10 cellular contexts compared by ENCODE assay signal in the genomic region with DNA sequence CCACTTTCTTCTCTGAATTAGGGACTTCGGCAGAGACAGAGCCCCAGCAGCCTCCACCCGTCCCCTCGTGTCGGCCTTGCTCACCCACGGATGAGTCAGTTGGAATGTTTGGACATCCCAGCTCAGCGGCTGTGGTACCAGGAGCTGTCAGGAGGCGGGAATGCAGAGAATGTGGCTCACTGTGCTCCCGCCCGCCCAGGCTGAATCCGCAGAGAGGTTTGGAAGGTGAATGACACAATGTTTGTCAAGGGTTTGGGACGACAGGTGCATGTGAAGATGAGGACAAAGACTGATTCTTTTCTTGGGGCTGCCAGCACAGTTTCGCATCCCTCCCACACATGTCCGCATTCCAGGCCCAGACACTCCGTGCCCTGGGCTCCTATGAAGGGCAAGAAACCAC. TPM values are rescaled to one million over a fixed set of nuclear protein-coding genes. Genes with fewer than 3 reads are reported as not detected.
DNase-seq lines count a peak whose midpoint lies in the region; ATAC-seq and TF ChIP-seq lines count a peak whose summit lies in the region.
"Had no signal": no experiment of that assay in that cellular context is flagged by ENCODE, and none has a peak within 500 bp of the region (broad histone marks: within the 10 kb centered on the region; RNA-seq: fewer than 3 reads in every experiment).

No MANE protein-coding gene starts in this region.

- no peaks in the 10 kb centered on the region for H3K27me3 Mint-ChIP-seq in activated T-cell treated with anti-CD3 and anti-CD28 coated beads, Interleukin-2, amount 50 U/mL, for 72 hours (ENCODE audit: low read depth)

- no peak overlapping the region for H3K4me3 Mint-ChIP-seq in activated T-cell treated with anti-CD3 and anti-CD28 coated beads, Interleukin-2, amount 50 U/mL, for 72 hours

- POLR2A ChIA-PET in BJ (lab: Charles Lee): no interaction called here

- H3K4me2 ChIP-seq in osteoblast (ENCODE audit: insufficient read depth, low read length): peak overlapping the region; percentile 62

- H4K20me1 ChIP-seq in osteoblast (ENCODE audit: insufficient read depth, low read length): no peaks in the 10 kb centered on the region

- peaks cover 16% of the 10 kb centered on the region for H3K4me1 Mint-ChIP-seq in activated T-cell treated with anti-CD3 and anti-CD28 coated beads, Interleukin-2, amount 50 U/mL, for 72 hours (ENCODE audit: low read depth)

- H3K27ac Mint-ChIP-seq in activated T-cell treated with anti-CD3 and anti-CD28 coated beads, Interleukin-2, amount 50 U/mL, for 72 hours: no peak overlapping the region

- peak overlapping the region; percentile 100 for H3K27ac ChIP-seq in osteoblast (ENCODE audit: low read depth, low read length)

- H3K27me3 ChIP-seq in BJ (ENCODE audit: control insufficient read depth, insufficient read depth, low read length) (no peaks in the 10 kb centered on the region), MG63 (no peaks in the 10 kb centered on the region), osteoblast (ENCODE audit: insufficient read depth, low read length) (no peaks in the 10 kb centered on the region)

- no peak overlapping the region for H2AFZ ChIP-seq in osteoblast (ENCODE audit: low read length)

- H3K4me3 ChIP-seq in BJ (ENCODE audit: low read depth, low read length) (no peak overlapping the region), MG63 (no peak overlapping the region), osteoblast (ENCODE audit: insufficient read depth, low read length) (no peak overlapping the region)
- H3K4me3 ChIP-seq: heart left ventricle had no signal

- H3K79me2 ChIP-seq in osteoblast (ENCODE audit: insufficient read depth, low read length): no peaks in the 10 kb centered on the region

- no peaks in the 10 kb centered on the region for H3K9me3 Mint-ChIP-seq in activated T-cell treated with anti-CD3 and anti-CD28 coated beads, Interleukin-2, amount 50 U/mL, for 72 hours

- no peaks in the 10 kb centered on the region for H3K36me3 ChIP-seq in BJ (ENCODE audit: control insufficient read depth, insufficient read depth, low read length)
- H3K36me3 ChIP-seq in MG63: no peaks in the 10 kb centered on the region
- no peaks in the 10 kb centered on the region for H3K36me3 ChIP-seq in osteoblast (ENCODE audit: insufficient read depth, low read length)
- H3K36me3 ChIP-seq: heart left ventricle had no signal

- no peaks in the 10 kb centered on the region for H3K36me3 Mint-ChIP-seq in activated T-cell treated with anti-CD3 and anti-CD28 coated beads, Interleukin-2, amount 50 U/mL, for 72 hours (ENCODE audit: insufficient read depth in 2 of 2)

- DNase-seq in BJ (ENCODE audit: low read depth) (peak; percentile 82), MG63 (peak; percentile 96), osteoblast (ENCODE audit: insufficient read length, low spot score, missing footprints) (peak; percentile 93)
- no peak for DNase-seq in activated T-cell treated with anti-CD3 and anti-CD28 coated beads, Interleukin-2, amount 50 U/mL, for 72 hours

- ATAC-seq in esophagus mucosa: peak; percentile 6
- ATAC-seq in GM18519 (IDR thresholded peaks at IDR 0.05; ENCODE audit: low FRiP score, unreplicated experiment): no peak
- ATAC-seq in GM19455 (IDR thresholded peaks at IDR 0.05; ENCODE audit: unreplicated experiment): no peak
- no peak for ATAC-seq in HG02884 (IDR thresholded peaks at IDR 0.05; ENCODE audit: unreplicated experiment)
- ATAC-seq in activated T-cell treated with anti-CD3 and anti-CD28 coated beads, Interleukin-2, amount 50 U/mL, for 72 hours (replicated peaks in 1 of 2): no peak
- ATAC-seq: activated CD4-positive, CD25-positive, alpha-beta regulatory T cell treated with anti-CD3 and anti-CD28 coated beads, Interleukin-2, amount 50 U/mL, for 24 hours had no signal

- peaks cover 10% of the 10 kb centered on the region for H3K9me3 ChIP-seq in MG63
- H3K9me3 ChIP-seq in osteoblast (ENCODE audit: low read depth, low read length): no peaks in the 10 kb centered on the region
- H3K9me3 ChIP-seq: heart left ventricle had no signal

- TF ChIP-seq CTCF in BJ (IDR thresholded peaks at IDR 0.05; ENCODE audit: insufficient read depth, low read depth, low read length) (no peak), osteoblast (IDR thresholded peaks at IDR 0.05; ENCODE audit: extremely low read depth, low read depth, low read length) (no peak)

- peaks cover 64% of the 10 kb centered on the region for H3K4me1 ChIP-seq in osteoblast (ENCODE audit: insufficient read depth, low read length)

- CTCF ChIA-PET in BJ (lab: Yijun Ruan, JAX): interaction anchor here (1.2 kb wide), 1 partner anchor 49 kb away, joined by 4 read pairs; no protein-coding TSS in a partner anchor

RNA-seq across cellular contexts. Expression of gene LIF, which starts 39.6 kb away (rescaled TPM):
- polyA plus RNA-seq in BJ (2011; rRNA removed): 3.8 and 5.8 TPM in 2 replicates
- 12.0 and 28.9 TPM in 2 replicates for polyA minus RNA-seq in BJ (2011; rRNA and poly(A)+ RNA removed)
- 11.1 and 13.0 TPM in 2 replicates for total RNA-seq in MG63 (2014; rRNA removed; shearing (Covaris generic); ENCODE audit: low replicate concordance)
- total RNA-seq in esophagus mucosa (0.24 TPM), osteoblast (3.2 and 3.3 TPM in 2 replicates)
- 10 to 100 TPM; 67.9 to 71.3 TPM for total RNA-seq in activated T-cell treated with anti-CD3 and anti-CD28 coated beads, Interleukin-2, amount 50 U/mL, for 72 hours

RNA-seq across cellular contexts. Expression of gene OSM, which starts 59.7 kb away (rescaled TPM):
- polyA plus RNA-seq in BJ (2011; rRNA removed): not detected in 2 replicates
- not detected in 2 replicates for polyA minus RNA-seq in BJ (2011; rRNA and poly(A)+ RNA removed)
- not detected in 2 replicates for total RNA-seq in MG63 (2014; rRNA removed; shearing (Covaris generic); ENCODE audit: low replicate concordance)
- total RNA-seq in esophagus mucosa (0.28 TPM), osteoblast (not detected in 2 replicates)
- 10 to 100 TPM; 20.9 to 21.9 TPM for total RNA-seq in activated T-cell treated with anti-CD3 and anti-CD28 coated beads, Interleukin-2, amount 50 U/mL, for 72 hours

Comparison
In these comparisons a context has a peak if more than half of its experiments do, and no peak if none do; other contexts are left out.
1. DNase-seq: peak in BJ (single experiment), MG63 (single experiment) and osteoblast (single experiment); none in activated T-cell treated with anti-CD3 and anti-CD28 coated beads, Interleukin-2, amount 50 U/mL, for 72 hours (0 of 2).
2. RNA of gene OSM, which starts 59.7 kb away (total RNA-seq): 20.9 to 21.9 TPM in activated T-cell treated with anti-CD3 and anti-CD28 coated beads, Interleukin-2, amount 50 U/mL, for 72 hours; 0.28 TPM in esophagus mucosa (single experiment), not detected in MG63 and not detected in osteoblast; every median in the first group is over 10 times any median in the second.